In genomic region chr17:44464037-44464436, GRCh38 we compare ENCODE assay signal across 14 cellular contexts. TPM values are rescaled to one million over a fixed set of nuclear protein-coding genes. Genes with fewer than 3 reads are reported as not detected.
DNase-seq lines count a peak whose midpoint lies in the region; ATAC-seq and TF ChIP-seq lines count a peak whose summit lies in the region.
"Had no signal": no experiment of that assay in that cellular context is flagged by ENCODE, and none has a peak within 500 bp of the region (broad histone marks: within the 10 kb centered on the region; RNA-seq: fewer than 3 reads in every experiment).

No MANE protein-coding gene starts in this region.

- peaks cover 56% of the 10 kb centered on the region for H3K79me2 ChIP-seq in smooth muscle cell (ENCODE audit: low read depth)

- H3K9me3 ChIP-seq in smooth muscle cell (replicated peaks; ENCODE audit: low read depth) = no peaks in the 10 kb centered on the region
- no peaks in the 10 kb centered on the region for H3K9me3 ChIP-seq in right atrium auricular region
- H3K9me3 ChIP-seq: ovary, tibial artery had no signal

- H3K36me3 ChIP-seq in smooth muscle cell (ENCODE audit: low read depth) = no peaks in the 10 kb centered on the region
- H3K36me3 ChIP-seq in right atrium auricular region = peaks cover 3% of the 10 kb centered on the region
- H3K36me3 ChIP-seq: ovary had no signal

- DNase-seq in activated naive CD4-positive, alpha-beta T cell treated with anti-CD3 and anti-CD28 coated beads, Interleukin-2, amount 10 ng/mL, durations not matched to agents 7 days and 5 days = no peak
- DNase-seq in activated naive CD4-positive, alpha-beta T cell treated with Interleukin-2 at 50 U/mL for 16 hours = no peak
- no peak for DNase-seq in activated T-helper 1 cell treated with anti-CD3 and anti-CD28 coated beads, Interleukin-12 subunit alpha, Interleukin-12 subunit beta, Interleukin-2, Interleukin-4 antibody, amounts not matched to agents 30 ng/mL and 10 ng/mL and 1 ng/mL, durations not matched to agents 14 hours and 24 hours and 36 hours (ENCODE audit: low spot score)
- DNase-seq in fibroblast of mammary gland (ENCODE audit: low read depth) = peak; percentile 13
- DNase-seq in smooth muscle cell (lab: John Stamatoyannopoulos, UW; ENCODE audit: unreplicated experiment) = no peak
- DNase-seq in SW480 (ENCODE audit: low spot score) = no peak
- no peak for DNase-seq in activated CD8-positive, alpha-beta T cell treated with anti-CD3 and anti-CD28 coated beads, Interleukin-2, amount 10 ng/mL, durations not matched to agents 7 days and 5 days
- no peak for DNase-seq in right atrium auricular region (ENCODE audit: low spot score)
- DNase-seq: activated effector memory CD4-positive, alpha-beta T cell treated with Interleukin-2 at 50 U/mL for 16 hours; NCI-H2227 treated with DMSO at 0.1 percent for 48 hours; OCI-M1; ovary; stimulated activated CD4-positive, alpha-beta T cell treated with anti-CD3 and anti-CD28 coated beads, Interleukin-15, amount 100 ng/mL, for 24 hours; tibial artery had no signal

- 61% methylated on average over 1 of the region's 1 CpG for WGBS in smooth muscle cell (ENCODE audit: low lambda C conversion rate)

- H3K27me3 Mint-ChIP-seq in activated naive CD4-positive, alpha-beta T cell treated with anti-CD3 and anti-CD28 coated beads, Interleukin-2, amount 10 ng/mL, durations not matched to agents 7 days and 5 days = no peaks in the 10 kb centered on the region
- H3K27me3 Mint-ChIP-seq in activated T-helper 1 cell treated with anti-CD3 and anti-CD28 coated beads, Interleukin-12 subunit alpha, Interleukin-12 subunit beta, Interleukin-2, Interleukin-4 antibody, amounts not matched to agents 30 ng/mL and 10 ng/mL and 1 ng/mL, durations not matched to agents 14 hours and 24 hours and 36 hours (ENCODE audit: insufficient read depth) = no peaks in the 10 kb centered on the region
- H3K27me3 Mint-ChIP-seq in activated CD8-positive, alpha-beta T cell treated with anti-CD3 and anti-CD28 coated beads, Interleukin-2, amount 10 ng/mL, durations not matched to agents 7 days and 5 days (ENCODE audit: low read depth) = no peaks in the 10 kb centered on the region

- no peak overlapping the region for H3K4me3 ChIP-seq in fibroblast of mammary gland (ENCODE audit: control insufficient read depth, low read depth, low read length)
- H3K4me3 ChIP-seq in smooth muscle cell = no peak overlapping the region
- no peak overlapping the region for H3K4me3 ChIP-seq in right atrium auricular region
- H3K4me3 ChIP-seq: ovary, tibial artery had no signal

- no peaks in the 10 kb centered on the region for H3F3A ChIP-seq in smooth muscle cell (ENCODE audit: low read depth)

- H3K27ac ChIP-seq in smooth muscle cell (ENCODE audit: low read depth) (peak overlapping the region; percentile 54), right atrium auricular region (no peak overlapping the region)
- H3K27ac ChIP-seq: ovary, tibial artery had no signal

- no peak overlapping the region for H3K4me2 ChIP-seq in smooth muscle cell

- H3K9me3 Mint-ChIP-seq in activated naive CD4-positive, alpha-beta T cell treated with anti-CD3 and anti-CD28 coated beads, Interleukin-2, amount 10 ng/mL, durations not matched to agents 7 days and 5 days = no peaks in the 10 kb centered on the region
- H3K9me3 Mint-ChIP-seq in activated T-helper 1 cell treated with anti-CD3 and anti-CD28 coated beads, Interleukin-12 subunit alpha, Interleukin-12 subunit beta, Interleukin-2, Interleukin-4 antibody, amounts not matched to agents 30 ng/mL and 10 ng/mL and 1 ng/mL, durations not matched to agents 14 hours and 24 hours and 36 hours = no peaks in the 10 kb centered on the region
- H3K9me3 Mint-ChIP-seq in activated CD8-positive, alpha-beta T cell treated with anti-CD3 and anti-CD28 coated beads, Interleukin-2, amount 10 ng/mL, durations not matched to agents 7 days and 5 days (ENCODE audit: insufficient read depth) = no peaks in the 10 kb centered on the region

- POLR2A ChIA-PET in activated CD8-positive, alpha-beta T cell treated with anti-CD3 and anti-CD28 coated beads, Interleukin-2, amount 10 ng/mL, durations not matched to agents 7 days and 5 days (lab: Charles Lee) = no interaction called here

- no peak overlapping the region for H3K4me3 Mint-ChIP-seq in activated naive CD4-positive, alpha-beta T cell treated with anti-CD3 and anti-CD28 coated beads, Interleukin-2, amount 10 ng/mL, durations not matched to agents 7 days and 5 days
- no peak overlapping the region for H3K4me3 Mint-ChIP-seq in activated T-helper 1 cell treated with anti-CD3 and anti-CD28 coated beads, Interleukin-12 subunit alpha, Interleukin-12 subunit beta, Interleukin-2, Interleukin-4 antibody, amounts not matched to agents 30 ng/mL and 10 ng/mL and 1 ng/mL, durations not matched to agents 14 hours and 24 hours and 36 hours
- no peak overlapping the region for H3K4me3 Mint-ChIP-seq in activated CD8-positive, alpha-beta T cell treated with anti-CD3 and anti-CD28 coated beads, Interleukin-2, amount 10 ng/mL, durations not matched to agents 7 days and 5 days

- ATAC-seq in activated CD8-positive, alpha-beta T cell treated with anti-CD3 and anti-CD28 coated beads, Interleukin-2, amount 10 ng/mL, durations not matched to agents 7 days and 5 days = no peak

- intact Hi-C loops in activated T-helper 1 cell treated with anti-CD3 and anti-CD28 coated beads, Interleukin-12 subunit alpha, Interleukin-12 subunit beta, Interleukin-2, Interleukin-4 antibody, amounts not matched to agents 30 ng/mL and 10 ng/mL and 1 ng/mL, durations not matched to agents 14 hours and 24 hours and 36 hours (cut with micrococcal nuclease) = no loop called here

- peak overlapping the region; percentile 60 for H3K27ac Mint-ChIP-seq in activated naive CD4-positive, alpha-beta T cell treated with anti-CD3 and anti-CD28 coated beads, Interleukin-2, amount 10 ng/mL, durations not matched to agents 7 days and 5 days
- H3K27ac Mint-ChIP-seq in activated T-helper 1 cell treated with anti-CD3 and anti-CD28 coated beads, Interleukin-12 subunit alpha, Interleukin-12 subunit beta, Interleukin-2, Interleukin-4 antibody, amounts not matched to agents 30 ng/mL and 10 ng/mL and 1 ng/mL, durations not matched to agents 14 hours and 24 hours and 36 hours = peak overlapping the region; percentile 55
- H3K27ac Mint-ChIP-seq in activated CD8-positive, alpha-beta T cell treated with anti-CD3 and anti-CD28 coated beads, Interleukin-2, amount 10 ng/mL, durations not matched to agents 7 days and 5 days = no peak overlapping the region

- no peak overlapping the region for H3K9ac ChIP-seq in smooth muscle cell (ENCODE audit: low read depth)

- no peak overlapping the region for H2AFZ ChIP-seq in smooth muscle cell (ENCODE audit: low read depth)

- no peaks in the 10 kb centered on the region for H3K4me1 ChIP-seq in smooth muscle cell (ENCODE audit: low read depth)
- H3K4me1 ChIP-seq in right atrium auricular region = peaks cover 0 to 25% of the 10 kb centered on the region in 2 donors

- peaks cover 2% of the 10 kb centered on the region for H3K4me1 Mint-ChIP-seq in activated naive CD4-positive, alpha-beta T cell treated with anti-CD3 and anti-CD28 coated beads, Interleukin-2, amount 10 ng/mL, durations not matched to agents 7 days and 5 days
- peaks cover 10% of the 10 kb centered on the region for H3K4me1 Mint-ChIP-seq in activated T-helper 1 cell treated with anti-CD3 and anti-CD28 coated beads, Interleukin-12 subunit alpha, Interleukin-12 subunit beta, Interleukin-2, Interleukin-4 antibody, amounts not matched to agents 30 ng/mL and 10 ng/mL and 1 ng/mL, durations not matched to agents 14 hours and 24 hours and 36 hours (ENCODE audit: low read depth)
- H3K4me1 Mint-ChIP-seq in activated CD8-positive, alpha-beta T cell treated with anti-CD3 and anti-CD28 coated beads, Interleukin-2, amount 10 ng/mL, durations not matched to agents 7 days and 5 days (ENCODE audit: low read depth) = peaks cover 7% of the 10 kb centered on the region

- H4K20me1 ChIP-seq in smooth muscle cell (ENCODE audit: low read depth) = peaks cover 80% of the 10 kb centered on the region

- H3K36me3 Mint-ChIP-seq in activated naive CD4-positive, alpha-beta T cell treated with anti-CD3 and anti-CD28 coated beads, Interleukin-2, amount 10 ng/mL, durations not matched to agents 7 days and 5 days = peaks cover 13% of the 10 kb centered on the region
- H3K36me3 Mint-ChIP-seq in activated T-helper 1 cell treated with anti-CD3 and anti-CD28 coated beads, Interleukin-12 subunit alpha, Interleukin-12 subunit beta, Interleukin-2, Interleukin-4 antibody, amounts not matched to agents 30 ng/mL and 10 ng/mL and 1 ng/mL, durations not matched to agents 14 hours and 24 hours and 36 hours (ENCODE audit: low read depth) = peaks cover 13% of the 10 kb centered on the region
- peaks cover 24% of the 10 kb centered on the region for H3K36me3 Mint-ChIP-seq in activated CD8-positive, alpha-beta T cell treated with anti-CD3 and anti-CD28 coated beads, Interleukin-2, amount 10 ng/mL, durations not matched to agents 7 days and 5 days (ENCODE audit: low read depth)

- CTCF ChIA-PET in activated naive CD4-positive, alpha-beta T cell treated with anti-CD3 and anti-CD28 coated beads, Interleukin-2, amount 10 ng/mL, durations not matched to agents 7 days and 5 days (lab: Charles Lee) = no interaction called here
- CTCF ChIA-PET in activated CD8-positive, alpha-beta T cell treated with anti-CD3 and anti-CD28 coated beads, Interleukin-2, amount 10 ng/mL, durations not matched to agents 7 days and 5 days (lab: Charles Lee) = no interaction called here

- TF ChIP-seq CTCF in fibroblast of mammary gland (conservative IDR thresholded peaks at IDR 0.05; ENCODE audit: control insufficient read depth, insufficient read depth, low read depth, low read length) (no peak), smooth muscle cell (IDR thresholded peaks at IDR 0.05; ENCODE audit: borderline replicate concordance, insufficient read depth, poor library complexity, severe bottlenecking) (no peak), right atrium auricular region (IDR thresholded peaks at IDR 0.05) (no peak)

- H3K27me3 ChIP-seq in smooth muscle cell (ENCODE audit: low read depth) (no peaks in the 10 kb centered on the region), right atrium auricular region (no peaks in the 10 kb centered on the region)
- H3K27me3 ChIP-seq: ovary, tibial artery had no signal

RNA-seq across cellular contexts. Expression of gene GPATCH8, which starts 39.2 kb away (rescaled TPM):
- total RNA-seq in activated T-helper 1 cell treated with anti-CD3 and anti-CD28 coated beads, Interleukin-12 subunit alpha, Interleukin-12 subunit beta, Interleukin-2, Interleukin-4 antibody, amounts not matched to agents 30 ng/mL and 10 ng/mL and 1 ng/mL, durations not matched to agents 14 hours and 24 hours and 36 hours = 50.4 and 51.1 TPM in 2 replicates
- total RNA-seq in smooth muscle cell (17.6 and 20.2 TPM in 2 replicates), right atrium auricular region (10 to 100 TPM; 21.3 to 26.4 TPM)
- 25.0 and 34.3 TPM in 2 replicates for polyA plus RNA-seq in smooth muscle cell
- total RNA-seq in activated CD8-positive, alpha-beta T cell treated with anti-CD3 and anti-CD28 coated beads, Interleukin-2, amount 10 ng/mL, durations not matched to agents 7 days and 5 days = 10 to 100 TPM; 45.7 to 45.8 TPM
